In the genomic region with DNA sequence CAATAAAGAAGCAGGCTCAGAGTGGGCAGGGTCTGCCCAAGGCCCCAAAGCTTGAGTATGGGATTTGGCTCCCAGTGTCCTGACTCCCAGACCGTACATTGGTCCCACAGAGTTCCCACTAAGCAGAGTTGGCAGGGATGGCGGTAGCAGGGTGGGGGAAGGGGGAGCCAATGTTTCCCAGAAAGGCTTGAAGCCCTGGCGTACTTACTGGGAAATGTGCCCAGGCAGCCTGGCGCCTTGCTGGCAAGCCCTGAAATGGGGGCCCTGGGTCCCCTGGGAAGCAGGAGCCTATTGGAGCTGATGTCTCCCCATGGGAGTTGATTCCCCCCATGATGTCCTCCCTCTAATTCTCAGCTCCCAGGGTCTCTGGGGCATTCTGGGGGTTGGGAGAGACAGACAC, we compare ENCODE assay signal across 1 cellular context.
TF ChIP-seq lines count a peak whose summit lies in the region.

No MANE protein-coding gene starts in this region.

TF ChIP-seq in HepG2, 621 proteins besides CTCF, POLR2A, EP300 and RAD21:
- TF ChIP-seq ZNF138 (CRISPR knock-in tag; IDR thresholded peaks at IDR 0.05; ENCODE audit: low read depth): no peak
- TF ChIP-seq, protein P1, sequence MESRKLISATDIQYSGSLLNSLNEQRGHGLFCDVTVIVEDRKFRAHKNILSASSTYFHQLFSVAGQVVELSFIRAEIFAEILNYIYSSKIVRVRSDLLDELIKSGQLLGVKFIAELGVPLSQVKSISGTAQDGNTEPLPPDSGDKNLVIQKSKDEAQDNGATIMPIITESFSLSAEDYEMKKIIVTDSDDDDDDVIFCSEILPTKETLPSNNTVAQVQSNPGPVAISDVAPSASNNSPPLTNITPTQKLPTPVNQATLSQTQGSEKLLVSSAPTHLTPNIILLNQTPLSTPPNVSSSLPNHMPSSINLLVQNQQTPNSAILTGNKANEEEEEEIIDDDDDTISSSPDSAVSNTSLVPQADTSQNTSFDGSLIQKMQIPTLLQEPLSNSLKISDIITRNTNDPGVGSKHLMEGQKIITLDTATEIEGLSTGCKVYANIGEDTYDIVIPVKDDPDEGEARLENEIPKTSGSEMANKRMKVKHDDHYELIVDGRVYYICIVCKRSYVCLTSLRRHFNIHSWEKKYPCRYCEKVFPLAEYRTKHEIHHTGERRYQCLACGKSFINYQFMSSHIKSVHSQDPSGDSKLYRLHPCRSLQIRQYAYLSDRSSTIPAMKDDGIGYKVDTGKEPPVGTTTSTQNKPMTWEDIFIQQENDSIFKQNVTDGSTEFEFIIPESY (CRISPR knock-in tag; IDR thresholded peaks at IDR 0.05): peak; percentile 92
- TF ChIP-seq, protein P2, sequence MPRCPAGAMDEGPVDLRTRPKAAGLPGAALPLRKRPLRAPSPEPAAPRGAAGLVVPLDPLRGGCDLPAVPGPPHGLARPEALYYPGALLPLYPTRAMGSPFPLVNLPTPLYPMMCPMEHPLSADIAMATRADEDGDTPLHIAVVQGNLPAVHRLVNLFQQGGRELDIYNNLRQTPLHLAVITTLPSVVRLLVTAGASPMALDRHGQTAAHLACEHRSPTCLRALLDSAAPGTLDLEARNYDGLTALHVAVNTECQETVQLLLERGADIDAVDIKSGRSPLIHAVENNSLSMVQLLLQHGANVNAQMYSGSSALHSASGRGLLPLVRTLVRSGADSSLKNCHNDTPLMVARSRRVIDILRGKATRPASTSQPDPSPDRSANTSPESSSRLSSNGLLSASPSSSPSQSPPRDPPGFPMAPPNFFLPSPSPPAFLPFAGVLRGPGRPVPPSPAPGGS (CRISPR knock-in tag; IDR thresholded peaks at IDR 0.05): no peak
